In the genomic region with DNA sequence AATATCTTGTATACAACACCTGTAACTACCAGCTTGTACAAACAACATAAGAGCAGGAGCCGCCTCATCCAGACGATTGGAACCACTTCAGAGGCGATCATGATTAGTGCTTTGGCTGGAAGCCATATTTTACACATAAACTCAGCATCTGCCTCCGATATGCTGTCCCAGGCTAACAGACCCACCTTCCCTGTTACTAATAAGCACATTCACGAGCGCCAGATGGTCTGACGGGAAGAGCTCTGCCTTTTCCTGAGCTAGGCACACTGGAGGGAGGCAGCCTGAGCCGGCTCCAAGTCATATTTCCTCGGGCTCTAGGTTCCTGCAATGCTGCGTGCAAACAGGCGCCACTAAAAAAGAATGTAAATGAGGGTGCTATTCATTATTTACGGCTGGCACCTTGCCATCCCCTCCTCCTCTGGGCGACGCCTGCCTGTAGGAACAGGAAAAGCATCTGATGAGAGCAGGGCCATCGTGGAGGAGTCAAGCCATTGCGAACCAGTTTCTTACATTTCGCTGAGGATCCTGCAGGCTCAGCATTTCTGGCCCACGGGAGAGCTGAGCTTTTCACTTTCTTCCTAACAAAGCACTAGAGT, we compare ENCODE assay signal across 10 cellular contexts.
DNase-seq lines count a peak whose midpoint lies in the region; ATAC-seq and TF ChIP-seq lines count a peak whose summit lies in the region.
"Had no signal": no experiment of that assay in that cellular context is flagged by ENCODE, and none has a peak within 500 bp of the region (broad histone marks: within the 10 kb centered on the region; RNA-seq: fewer than 3 reads in every experiment).

No MANE protein-coding gene starts in this region.

- BruUV-seq in A673 (replicated peaks; lab: Mats Ljungman, UMichigan), result no TSS peak

- no peak overlapping the region for H3K27ac Mint-ChIP-seq in activated CD8-positive, alpha-beta T cell treated with anti-CD3 and anti-CD28 coated beads, Interleukin-2, amount 10 ng/mL, durations not matched to agents 7 days and 5 days
- no peak overlapping the region for H3K27ac Mint-ChIP-seq in progenitor cell of endocrine pancreas

- H3K36me3 ChIP-seq in A673 (ENCODE audit: insufficient read depth, low read length, poor library complexity, severe bottlenecking), result no peaks in the 10 kb centered on the region
- H3K36me3 ChIP-seq: BLaER1 had no signal

- POLR2A ChIA-PET in A673 (lab: Charles Lee; ENCODE audit: low non-redundant PET), result interaction anchor here (0.6 kb wide), 1 partner anchor 453 kb away, joined by 4 read pairs; no protein-coding TSS in a partner anchor
- POLR2A ChIA-PET in activated CD8-positive, alpha-beta T cell treated with anti-CD3 and anti-CD28 coated beads, Interleukin-2, amount 10 ng/mL, durations not matched to agents 7 days and 5 days (lab: Charles Lee), result no interaction called here

- H3K27me3 ChIP-seq in A673 (replicated peaks; ENCODE audit: insufficient read depth, low read depth, low read length, poor library complexity), result no peaks in the 10 kb centered on the region
- H3K27me3 ChIP-seq: BLaER1 had no signal

- peaks cover 2% of the 10 kb centered on the region for H3K27me3 Mint-ChIP-seq in activated CD8-positive, alpha-beta T cell treated with anti-CD3 and anti-CD28 coated beads, Interleukin-2, amount 10 ng/mL, durations not matched to agents 7 days and 5 days (ENCODE audit: low read depth)
- peaks cover 2% of the 10 kb centered on the region for H3K27me3 Mint-ChIP-seq in progenitor cell of endocrine pancreas

- no peak overlapping the region for H3K4me3 ChIP-seq in A673 (ENCODE audit: low read depth, low read length, poor library complexity, severe bottlenecking)
- H3K4me3 ChIP-seq: BLaER1 had no signal

- no peaks in the 10 kb centered on the region for H3K9me3 ChIP-seq in A673 (ENCODE audit: low read depth, low read length, poor library complexity, severe bottlenecking)

- CTCF ChIA-PET in A673 (lab: Charles Lee), result no interaction called here
- CTCF ChIA-PET in activated CD8-positive, alpha-beta T cell treated with anti-CD3 and anti-CD28 coated beads, Interleukin-2, amount 10 ng/mL, durations not matched to agents 7 days and 5 days (lab: Charles Lee), result interaction anchor here (1.3 kb wide), 1 partner anchor 8 kb away, joined by 4 read pairs; no protein-coding TSS in a partner anchor

- H3K4me1 ChIP-seq in A673 (ENCODE audit: insufficient read depth, low read length, poor library complexity, severe bottlenecking), result peaks cover 8% of the 10 kb centered on the region
- H3K4me1 ChIP-seq: BLaER1 had no signal

- H3K4me3 Mint-ChIP-seq in activated CD8-positive, alpha-beta T cell treated with anti-CD3 and anti-CD28 coated beads, Interleukin-2, amount 10 ng/mL, durations not matched to agents 7 days and 5 days, result no peak overlapping the region
- H3K4me3 Mint-ChIP-seq in progenitor cell of endocrine pancreas (ENCODE audit: low read depth), result no peak overlapping the region

- H3K36me3 Mint-ChIP-seq in activated CD8-positive, alpha-beta T cell treated with anti-CD3 and anti-CD28 coated beads, Interleukin-2, amount 10 ng/mL, durations not matched to agents 7 days and 5 days (ENCODE audit: low read depth), result no peaks in the 10 kb centered on the region
- peaks cover 1% of the 10 kb centered on the region for H3K36me3 Mint-ChIP-seq in progenitor cell of endocrine pancreas (ENCODE audit: insufficient read depth)

- H3K27ac ChIP-seq in A673 (ENCODE audit: low read depth, low read length, poor library complexity, severe bottlenecking), result no peak overlapping the region
- H3K27ac ChIP-seq: BLaER1 had no signal

- ATAC-seq in HG03135 (IDR thresholded peaks at IDR 0.05; ENCODE audit: unreplicated experiment), result no peak
- ATAC-seq in activated CD8-positive, alpha-beta T cell treated with anti-CD3 and anti-CD28 coated beads, Interleukin-2, amount 10 ng/mL, durations not matched to agents 7 days and 5 days, result no peak

- DNase-seq in A673 (ENCODE audit: low spot score), result peak; percentile 84
- DNase-seq in M059J (ENCODE audit: low read depth), result peak; percentile 9
- DNase-seq in RPMI8226, result peak; percentile 82
- peak; percentile 30 for DNase-seq in globus pallidus (ENCODE audit: low spot score)
- DNase-seq in activated CD8-positive, alpha-beta T cell treated with anti-CD3 and anti-CD28 coated beads, Interleukin-2, amount 10 ng/mL, durations not matched to agents 7 days and 5 days, result no peak
- DNase-seq in ecto neural progenitor cell (ENCODE audit: low spot score), result no peak
- no peak for DNase-seq in progenitor cell of endocrine pancreas (ENCODE audit: low spot score, unreplicated experiment)
- DNase-seq: T-helper 9 cell had no signal

- H3K9me3 Mint-ChIP-seq in activated CD8-positive, alpha-beta T cell treated with anti-CD3 and anti-CD28 coated beads, Interleukin-2, amount 10 ng/mL, durations not matched to agents 7 days and 5 days (ENCODE audit: insufficient read depth), result no peaks in the 10 kb centered on the region
- H3K9me3 Mint-ChIP-seq in progenitor cell of endocrine pancreas (ENCODE audit: low read depth), result peaks cover 13% of the 10 kb centered on the region

- H3K4me1 Mint-ChIP-seq in activated CD8-positive, alpha-beta T cell treated with anti-CD3 and anti-CD28 coated beads, Interleukin-2, amount 10 ng/mL, durations not matched to agents 7 days and 5 days (ENCODE audit: low read depth), result no peaks in the 10 kb centered on the region
- no peaks in the 10 kb centered on the region for H3K4me1 Mint-ChIP-seq in progenitor cell of endocrine pancreas (ENCODE audit: low read depth)

- intact Hi-C loops in A673 (cut with micrococcal nuclease; ENCODE audit: unreplicated experiment), result no loop called here

- TF ChIP-seq CTCF in A673 (conservative IDR thresholded peaks at IDR 0.05; ENCODE audit: low read depth, low read length) (peak; percentile 44), progenitor cell of endocrine pancreas (IDR thresholded peaks at IDR 0.05; ENCODE audit: unreplicated experiment) (no peak)

Comparison
In these comparisons a context has a peak if more than half of its experiments do, and no peak if none do; other contexts are left out.
1. DNase-seq: peak in A673 (single experiment), M059J (single experiment), RPMI8226 (single experiment) and globus pallidus (single experiment); none in activated CD8-positive, alpha-beta T cell treated with anti-CD3 and anti-CD28 coated beads, Interleukin-2, amount 10 ng/mL, durations not matched to agents 7 days and 5 days (single experiment), ecto neural progenitor cell (single experiment) and progenitor cell of endocrine pancreas (single experiment).